8 cellular contexts compared by ENCODE assay signal in genomic region chr13:74574964-74575728, GRCh38.
DNase-seq lines count a peak whose midpoint lies in the region; ATAC-seq and TF ChIP-seq lines count a peak whose summit lies in the region.

No MANE protein-coding gene starts in this region.

- CTCF ChIA-PET in GM10248 (lab: Yijun Ruan, JAX), result interaction anchor here (1.1 kb wide), 1 partner anchor 78 kb away, joined by 3 read pairs; no protein-coding TSS in a partner anchor

- peaks cover 33% of the 10 kb centered on the region for H3K27me3 Mint-ChIP-seq in progenitor cell of endocrine pancreas

- peaks cover 3% of the 10 kb centered on the region for H3K27me3 ChIP-seq in NT2/D1 (ENCODE audit: insufficient read depth, insufficient read length)

- no peaks in the 10 kb centered on the region for H3K9me3 Mint-ChIP-seq in progenitor cell of endocrine pancreas (ENCODE audit: low read depth)

- H3K27ac Mint-ChIP-seq in progenitor cell of endocrine pancreas, result no peak overlapping the region

- peaks cover 14% of the 10 kb centered on the region for H3K4me1 Mint-ChIP-seq in progenitor cell of endocrine pancreas (ENCODE audit: low read depth)

- peak; percentile 11 for ATAC-seq in GM19372 (IDR thresholded peaks at IDR 0.05; ENCODE audit: low read depth, unreplicated experiment)
- no peak for ATAC-seq in HG02678 (IDR thresholded peaks at IDR 0.05; ENCODE audit: unreplicated experiment)
- no peak for ATAC-seq in GM21576 (IDR thresholded peaks at IDR 0.05; ENCODE audit: unreplicated experiment)

- H3K36me3 Mint-ChIP-seq in progenitor cell of endocrine pancreas (ENCODE audit: insufficient read depth), result no peaks in the 10 kb centered on the region

- peak overlapping the region; percentile 39 for H3K4me3 ChIP-seq in NT2/D1 (ENCODE audit: insufficient read length, low read depth)
- peak overlapping the region; percentile 49 for H3K4me3 ChIP-seq in epithelial cell of proximal tubule (ENCODE audit: low read depth, low read length)

- DNase-seq in NT2/D1 (ENCODE audit: low read depth, low spot score), result peak; percentile 13
- DNase-seq in epithelial cell of proximal tubule (ENCODE audit: low read depth), result no peak
- no peak for DNase-seq in progenitor cell of endocrine pancreas (ENCODE audit: low spot score, unreplicated experiment)
- no peak for DNase-seq in AG08396 (ENCODE audit: low spot score)
- no peak for DNase-seq in GM10248 (ENCODE audit: extremely low spot score)

- H3K9ac ChIP-seq in NT2/D1 (ENCODE audit: insufficient read length, low read depth), result no peak overlapping the region

- peak overlapping the region; percentile 69 for H3K4me3 Mint-ChIP-seq in progenitor cell of endocrine pancreas (ENCODE audit: low read depth)

- no peaks in the 10 kb centered on the region for H3K36me3 ChIP-seq in NT2/D1 (ENCODE audit: insufficient read depth, insufficient read length, low read length)

- H3K9me3 ChIP-seq in NT2/D1 (ENCODE audit: insufficient read depth, low read length), result no peaks in the 10 kb centered on the region

- TF ChIP-seq CTCF in epithelial cell of proximal tubule (conservative IDR thresholded peaks at IDR 0.05; ENCODE audit: low read depth, low read length) (no peak), progenitor cell of endocrine pancreas (IDR thresholded peaks at IDR 0.05; ENCODE audit: unreplicated experiment) (no peak), GM10248 (IDR thresholded peaks at IDR 0.05; ENCODE audit: control extremely low read depth, extremely low read depth, low read depth, missing control alignments) (no peak)

- POLR2A ChIA-PET in GM10248 (lab: Yijun Ruan, JAX), result no interaction called here

- H3K4me1 ChIP-seq in NT2/D1 (ENCODE audit: insufficient read depth, insufficient read length), result no peaks in the 10 kb centered on the region
